2 cellular contexts compared by ENCODE assay signal in genomic region chr6:83429857-83430605, GRCh38.
TF ChIP-seq lines count a peak whose summit lies in the region.

No MANE protein-coding gene starts in this region.

TF ChIP-seq in liver, 16 proteins besides CTCF, POLR2A, EP300 and RAD21 (continued from another document):
- no peak for TF ChIP-seq ZBTB33 (IDR thresholded peaks at IDR 0.05)
- no peak for TF ChIP-seq RXRA (IDR thresholded peaks at IDR 0.05)
- TF ChIP-seq FOXA2 (IDR thresholded peaks at IDR 0.05): no peak
- no peak for TF ChIP-seq EGR1 (IDR thresholded peaks at IDR 0.05; ENCODE audit: low read depth in 2 of 2)
- TF ChIP-seq REST (IDR thresholded peaks at IDR 0.05): no peak

TF ChIP-seq in HepG2, 621 proteins besides CTCF, POLR2A, EP300 and RAD21 (continued from another document):
- TF ChIP-seq ZSCAN9 (CRISPR knock-in tag; IDR thresholded peaks at IDR 0.05; ENCODE audit: borderline replicate concordance) (no peak), GTF3A (CRISPR knock-in tag; conservative IDR thresholded peaks at IDR 0.05) (no peak), ZNF292 (CRISPR knock-in tag; IDR thresholded peaks at IDR 0.05; ENCODE audit: borderline replicate concordance, low read depth) (no peak), ZNF414 (CRISPR knock-in tag; IDR thresholded peaks at IDR 0.05) (no peak), SMARCC2 (IDR thresholded peaks at IDR 0.05) (no peak), ZNF510 (CRISPR knock-in tag; IDR thresholded peaks at IDR 0.05; ENCODE audit: low read depth) (no peak), SP4 (CRISPR knock-in tag; IDR thresholded peaks at IDR 0.05) (no peak), ZNF446 (CRISPR knock-in tag; IDR thresholded peaks at IDR 0.05) (no peak)
